In the genomic region with DNA sequence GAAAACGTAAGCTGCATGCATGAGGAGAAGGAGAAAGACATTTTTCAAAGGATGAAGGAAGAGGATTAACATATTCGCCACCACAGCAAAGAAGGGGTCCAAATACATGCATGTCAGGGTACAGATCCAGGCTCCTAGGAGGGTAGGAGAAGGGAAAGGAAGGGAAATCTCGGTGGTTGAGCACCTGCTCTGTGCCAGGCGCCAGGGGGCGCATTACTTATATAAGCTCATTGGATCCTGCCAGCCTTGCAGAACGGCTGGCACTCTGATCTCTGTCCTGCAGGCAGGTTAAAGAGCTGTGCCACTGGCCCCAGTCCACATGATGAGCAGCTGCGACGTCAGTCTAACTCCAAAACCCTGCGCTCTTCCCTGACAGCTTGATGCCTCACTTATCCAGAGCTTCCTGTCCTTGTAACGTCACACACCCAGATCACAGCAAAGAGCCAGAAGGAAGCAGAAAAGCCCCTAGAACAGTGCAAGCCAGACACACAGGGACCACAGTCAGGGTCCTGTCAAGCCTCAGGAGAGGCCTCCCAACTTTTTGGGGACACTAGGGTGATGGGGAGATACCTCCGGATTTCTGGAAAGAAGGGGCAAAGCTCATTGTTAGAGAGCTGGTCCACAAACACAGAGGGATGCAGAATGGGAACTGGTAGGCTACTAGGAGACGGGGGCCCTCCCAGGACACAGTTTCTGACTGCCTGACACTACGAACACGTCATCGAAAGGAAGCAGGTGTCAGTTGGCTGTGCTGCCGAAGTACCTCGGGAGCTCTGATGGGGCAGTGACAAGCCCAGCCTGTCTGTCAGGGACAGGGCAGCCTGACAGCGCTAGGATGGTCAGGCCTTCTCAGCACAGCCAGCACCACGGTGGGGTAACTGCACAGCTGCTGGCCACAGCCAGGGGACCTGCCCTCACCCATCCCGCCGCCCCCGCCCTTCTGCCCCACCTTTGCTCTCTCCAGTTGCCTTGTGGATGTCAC, we compare ENCODE assay signal across 9 cellular contexts.
A peak's percentile ranks its signal among the peaks of the same experiment; 100 is the strongest.
DNase-seq lines count a peak whose midpoint lies in the region; ATAC-seq and TF ChIP-seq lines count a peak whose summit lies in the region.
"Had no signal": no experiment of that assay in that cellular context is flagged by ENCODE, and none has a peak within 500 bp of the region (broad histone marks: within the 10 kb centered on the region; RNA-seq: fewer than 3 reads in every experiment).

No MANE protein-coding gene starts in this region.

- 14 to 47% methylated on average over 2 to 22 of the region's 22 CpGs for WGBS in transverse colon (ENCODE audit: low coverage in 1 of 2), 2 donors

- no peaks in the 10 kb centered on the region for H3K36me3 ChIP-seq in WERI-Rb-1
- H3K36me3 ChIP-seq in transverse colon: no peaks in the 10 kb centered on the region

- TF ChIP-seq EP300 in transverse colon (IDR thresholded peaks at IDR 0.05; ENCODE audit: low read depth): no peak

- H3K27ac ChIP-seq in WERI-Rb-1: peak overlapping the region; percentile 40
- H3K27ac ChIP-seq in transverse colon: no peak overlapping the region
- H3K27ac ChIP-seq: epithelial cell of prostate had no signal

- ATAC-seq in Right ventricle myocardium inferior: peak; percentile 57
- ATAC-seq in HG02852 (IDR thresholded peaks at IDR 0.05; ENCODE audit: unreplicated experiment): peak; percentile 36

- no peaks in the 10 kb centered on the region for H3K4me1 ChIP-seq in transverse colon

- DNase-seq in Right ventricle myocardium inferior (ENCODE audit: missing footprints) (peak; percentile 82), cardiac septum (ENCODE audit: low spot score) (no peak), NCI-H2081 treated with DMSO at 0.1 percent for 48 hours (lab: John Stamatoyannopoulos, UW) (peak; percentile 28), WERI-Rb-1 (peak; percentile 84), epithelial cell of proximal tubule (ENCODE audit: low read depth) (no peak), myocyte (ENCODE audit: low read depth) (peak; percentile 72), transverse colon (peak; percentile 73)

- intact Hi-C loops in Right ventricle myocardium inferior (cut with DNase I) (loop anchor here (5.0 kb wide), 2 partner anchors 140 to 1670 kb away; no protein-coding TSS in a partner anchor), cardiac septum (cut with DNase I) (loop anchor here (5.0 to 10.0 kb wide), 2 partner anchors 140 to 1667 kb away; no protein-coding TSS in a partner anchor), transverse colon (cut with DNase I; ENCODE audit: low total_unique reads) (loop anchor here (5.0 kb wide), 1 partner anchor 140 kb away; no protein-coding TSS in a partner anchor)

- in situ Hi-C loops in transverse colon (cut with MboI; ENCODE audit: low pct_ligation_motif_present in 1 of 4, low pct_unique_long_range_greater_than_20kb in 1 of 4, low sequenced_read_pairs in 3 of 4): loop anchor here in 2 of 4 donors (10.0 to 25.0 kb wide), 2 partner anchors 137 to 1660 kb away; no protein-coding TSS in a partner anchor

- peak; percentile 79 for TF ChIP-seq CTCF in WERI-Rb-1 (IDR thresholded peaks at IDR 0.05; ENCODE audit: low read depth, low read length)
- peak; percentile 83 for TF ChIP-seq CTCF in epithelial cell of proximal tubule (conservative IDR thresholded peaks at IDR 0.05; ENCODE audit: low read depth, low read length)
- TF ChIP-seq CTCF in transverse colon (IDR thresholded peaks at IDR 0.05): peak in 4 of 5 experiments; percentile 53 to 68 (median 65)

- H3K9me3 ChIP-seq in WERI-Rb-1 (ENCODE audit: severe bottlenecking) (no peaks in the 10 kb centered on the region), transverse colon (no peaks in the 10 kb centered on the region)

- H3K4me3 ChIP-seq in WERI-Rb-1 (ENCODE audit: low read depth, low read length) (no peak overlapping the region), epithelial cell of proximal tubule (ENCODE audit: low read depth, low read length) (no peak overlapping the region), transverse colon (no peak overlapping the region)

- no peak for TF ChIP-seq POLR2A in transverse colon (IDR thresholded peaks at IDR 0.05)

- no peaks in the 10 kb centered on the region for H3K27me3 ChIP-seq in WERI-Rb-1 (ENCODE audit: insufficient read depth, low read depth, severe bottlenecking)
- no peaks in the 10 kb centered on the region for H3K27me3 ChIP-seq in transverse colon

Comparison
In these comparisons a context has a peak if more than half of its experiments do, and no peak if none do; other contexts are left out.
1. DNase-seq: peak in Right ventricle myocardium inferior (single experiment), NCI-H2081 treated with DMSO at 0.1 percent for 48 hours (single experiment), WERI-Rb-1 (single experiment), myocyte (single experiment) and transverse colon (single experiment); none in cardiac septum (single experiment) and epithelial cell of proximal tubule (single experiment).
2. Peak in every context shown above with its lines, with median percentiles within 50 percentile points of each other: CTCF ChIP-seq.